In the genomic region with DNA sequence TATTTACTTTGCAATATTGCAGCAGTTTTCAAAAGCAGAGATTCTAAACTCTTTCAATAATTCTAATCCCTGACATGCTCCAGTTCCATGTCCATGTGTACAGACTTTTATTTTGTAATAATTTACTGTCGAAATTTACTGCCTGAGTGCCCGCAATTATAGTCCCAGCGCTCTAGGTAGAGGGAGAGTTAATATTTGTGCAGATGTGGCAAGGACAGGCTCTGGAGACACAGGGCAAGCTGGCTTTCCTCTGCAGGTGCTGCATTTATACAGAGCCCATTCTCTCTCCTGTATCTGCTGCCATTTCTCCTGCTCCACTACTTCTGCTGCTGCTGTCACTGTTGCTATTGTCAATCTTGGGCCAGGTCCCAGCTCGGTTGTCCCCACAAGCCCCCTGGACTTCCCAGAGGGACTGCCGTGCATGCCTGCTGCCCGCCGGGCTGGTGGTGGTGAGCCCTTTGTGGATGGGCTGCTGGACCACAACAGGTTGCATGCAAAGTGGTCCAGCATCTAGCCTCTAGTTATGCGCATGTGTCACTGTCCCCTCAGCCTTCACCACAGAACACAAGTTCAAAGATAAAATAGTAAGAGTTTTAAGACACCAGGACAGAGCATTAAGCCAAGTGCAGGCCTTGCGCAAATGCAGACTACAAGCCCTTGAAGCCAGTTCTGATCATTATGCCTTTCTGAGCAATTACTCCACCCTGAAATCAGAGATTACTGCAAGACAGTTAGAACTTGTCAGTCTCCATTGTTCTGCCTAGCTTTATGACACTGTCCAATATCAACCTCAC, we compare ENCODE assay signal across 15 cellular contexts. TPM values are rescaled to one million over a fixed set of nuclear protein-coding genes. Genes with fewer than 3 reads are reported as not detected.
DNase-seq lines count a peak whose midpoint lies in the region; ATAC-seq, FAIRE-seq and TF ChIP-seq lines count a peak whose summit lies in the region.
"Had no signal": no experiment of that assay in that cellular context is flagged by ENCODE, and none has a peak within 500 bp of the region (broad histone marks: within the 10 kb centered on the region; RNA-seq: fewer than 3 reads in every experiment).

No MANE protein-coding gene starts in this region.

- H3K9me3 ChIP-seq in BLaER1 (no peaks in the 10 kb centered on the region), K562 (replicated peaks; ENCODE audit: control insufficient read depth, insufficient read depth, low read depth, low read length) (no peaks in the 10 kb centered on the region), left ventricle myocardium inferior (replicated peaks) (no peaks in the 10 kb centered on the region)
- H3K9me3 ChIP-seq: spleen, uterus had no signal

- intact Hi-C loops in K562 (cut with micrococcal nuclease) = no loop called here
- intact Hi-C loops in left ventricle myocardium inferior (cut with micrococcal nuclease) = no loop called here

- H3K27me3 ChIP-seq in BLaER1 (no peaks in the 10 kb centered on the region), K562 (ENCODE audit: control insufficient read depth in 2 of 2, insufficient read depth in 2 of 2, low read length in 2 of 2) (peaks cover 6 to 15% of the 10 kb centered on the region in 2 experiments; a peak in 4 of 5 replicates), left ventricle myocardium inferior (ENCODE audit: low read depth) (no peaks in the 10 kb centered on the region)
- H3K27me3 ChIP-seq: spleen, uterus had no signal

- H3K4me2 ChIP-seq in BLaER1 (peak overlapping the region; percentile 56), K562 (ENCODE audit: insufficient read depth, low read length) (no peak overlapping the region)

- TF ChIP-seq POLR2A in K562 (conservative IDR thresholded peaks at IDR 0.05) = no peak

- no peak for TF ChIP-seq RAD21 in K562 (CRISPR knock-in tag; conservative IDR thresholded peaks at IDR 0.05 in 1 of 2, IDR thresholded peaks at IDR 0.05 in 1 of 2)

- 6% methylated on average over 9 of the region's 9 CpGs for WGBS in K562 (ENCODE audit: insufficient coverage, low coverage, missing lambda C conversion rate)

- FAIRE-seq in K562 (lab: Jason Lieb, UNC) = no peak

- POLR2A ChIA-PET in K562 (lab: Yijun Ruan, JAX) = no interaction called here

- TF ChIP-seq CTCF in K562 (IDR thresholded peaks at IDR 0.05 in 2 of 3, conservative IDR thresholded peaks at IDR 0.05 in 1 of 3; ENCODE audit: insufficient read depth in 2 of 3, low read depth in 1 of 3, low read length in 3 of 3) = no peak
- TF ChIP-seq CTCF in left ventricle myocardium inferior (IDR thresholded peaks at IDR 0.05; ENCODE audit: borderline replicate concordance) = no peak
- TF ChIP-seq CTCF in omental fat pad (IDR thresholded peaks at IDR 0.05) = no peak

- H3K27ac ChIP-seq in BLaER1 (no peak overlapping the region), K562 (ENCODE audit: extremely low read depth, low read depth, low read length) (no peak overlapping the region), left ventricle myocardium inferior (replicated peaks) (no peak overlapping the region)
- H3K27ac ChIP-seq: RWPE1, spleen, uterus had no signal

- H4K20me1 ChIP-seq in BLaER1 (no peaks in the 10 kb centered on the region), K562 (replicated peaks; ENCODE audit: control insufficient read depth, insufficient read depth, low read length) (no peaks in the 10 kb centered on the region)

- H3K4me1 ChIP-seq in BLaER1 = peaks cover 17% of the 10 kb centered on the region
- H3K4me1 ChIP-seq in K562 (replicated peaks in 1 of 2; ENCODE audit: control insufficient read depth in 2 of 2, insufficient read depth in 2 of 2, low read length in 2 of 2) = no peaks in the 10 kb centered on the region
- peaks cover 9% of the 10 kb centered on the region for H3K4me1 ChIP-seq in left ventricle myocardium inferior
- H3K4me1 ChIP-seq: uterus had no signal

- CTCF ChIA-PET in K562 (lab: Yijun Ruan, JAX; ENCODE audit: low intra/inter-chr PET ratio) = no interaction called here

- H3K79me2 ChIP-seq in K562 (ENCODE audit: control insufficient read depth, insufficient read depth, low read length) = no peaks in the 10 kb centered on the region

- H2AFZ ChIP-seq in K562 (ENCODE audit: low read depth, low read length) = no peak overlapping the region

- TF ChIP-seq EP300 in K562 (IDR thresholded peaks at IDR 0.05; ENCODE audit: low read length) = no peak

- no peaks in the 10 kb centered on the region for H3K9me1 ChIP-seq in K562 (ENCODE audit: control insufficient read depth, insufficient read depth, low read length)

- H3K9ac ChIP-seq in BLaER1 (no peak overlapping the region), K562 (ENCODE audit: insufficient read depth in 1 of 2, low read depth in 2 of 2, low read length in 2 of 2) (no peak overlapping the region)

- BruUV-seq in K562 (replicated peaks; lab: Mats Ljungman, UMichigan) = no TSS peak

- H3K36me3 ChIP-seq in BLaER1 (no peaks in the 10 kb centered on the region), K562 (ENCODE audit: control insufficient read depth, insufficient read depth, low read length) (no peaks in the 10 kb centered on the region), left ventricle myocardium inferior (no peaks in the 10 kb centered on the region)
- H3K36me3 ChIP-seq: spleen, uterus had no signal

- H3K4me3 ChIP-seq in BLaER1 = no peak overlapping the region
- H3K4me3 ChIP-seq in K562 = no peak overlapping the region
- no peak overlapping the region for H3K4me3 ChIP-seq in left ventricle myocardium inferior
- H3K4me3 ChIP-seq: spleen, uterus had no signal

- ATAC-seq in GM21447 (IDR thresholded peaks at IDR 0.05; ENCODE audit: unreplicated experiment) = peak; percentile 9
- peak; percentile 20 for ATAC-seq in HG03571 (IDR thresholded peaks at IDR 0.05; ENCODE audit: unreplicated experiment)
- ATAC-seq in K562 = no peak
- no peak for ATAC-seq in HG03439 (IDR thresholded peaks at IDR 0.05; ENCODE audit: unreplicated experiment)
- no peak for ATAC-seq in omental fat pad (ENCODE audit: low FRiP score)

- DNase-seq in K562 (ENCODE audit: extremely low read depth in 1 of 4, low spot score in 3 of 4) = no peak
- DNase-seq in cortex of kidney (lab: John Stamatoyannopoulos, UW) = no peak
- no peak for DNase-seq in left ventricle myocardium inferior
- no peak for DNase-seq in omental fat pad (ENCODE audit: low spot score)
- DNase-seq: activated naive CD8-positive, alpha-beta T cell treated with anti-CD3 and anti-CD28 coated beads, Interleukin-2, amount 50 U/mL, for 24 hours; foreskin melanocyte; kidney glomerular epithelial cell; NCI-H345; spleen; uterus had no signal

- in situ Hi-C loops in K562 (cut with MboI) = no loop called here

TF ChIP-seq in K562, 482 proteins besides CTCF, POLR2A, EP300 and RAD21:
- TF ChIP-seq, protein P1, sequence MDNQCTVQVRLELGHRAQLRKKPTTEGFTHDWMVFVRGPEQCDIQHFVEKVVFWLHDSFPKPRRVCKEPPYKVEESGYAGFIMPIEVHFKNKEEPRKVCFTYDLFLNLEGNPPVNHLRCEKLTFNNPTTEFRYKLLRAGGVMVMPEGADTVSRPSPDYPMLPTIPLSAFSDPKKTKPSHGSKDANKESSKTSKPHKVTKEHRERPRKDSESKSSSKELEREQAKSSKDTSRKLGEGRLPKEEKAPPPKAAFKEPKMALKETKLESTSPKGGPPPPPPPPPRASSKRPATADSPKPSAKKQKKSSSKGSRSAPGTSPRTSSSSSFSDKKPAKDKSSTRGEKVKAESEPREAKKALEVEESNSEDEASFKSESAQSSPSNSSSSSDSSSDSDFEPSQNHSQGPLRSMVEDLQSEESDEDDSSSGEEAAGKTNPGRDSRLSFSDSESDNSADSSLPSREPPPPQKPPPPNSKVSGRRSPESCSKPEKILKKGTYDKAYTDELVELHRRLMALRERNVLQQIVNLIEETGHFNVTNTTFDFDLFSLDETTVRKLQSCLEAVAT (IDR thresholded peaks at IDR 0.05) = no peak
- TF ChIP-seq MYNN (IDR thresholded peaks at IDR 0.05) (0 out of 2 replicates have a peak, but pooled peaks have one; percentile 17), MYNN (CRISPR knock-in tag; IDR thresholded peaks at IDR 0.05) (no peak)

RNA-seq across cellular contexts. Expression of gene CSRP2, which starts 40.8 kb away (rescaled TPM):
- total RNA-seq in K562 (2011; cell fraction: chromatin; rRNA removed; ENCODE audit: low replicate concordance) = 2.1 and 3.9 TPM in 2 replicates
- total RNA-seq in K562 (2011; cell fraction: nucleolus; rRNA removed) = 1.5 and 1.6 TPM in 2 replicates
- total RNA-seq in K562 (2011; cell fraction: nucleoplasm; rRNA removed) = 3.7 and 9.9 TPM in 2 replicates
- total RNA-seq in K562 (2014; rRNA removed) = 0.32 and 0.73 TPM in 2 replicates
- total RNA-seq in K562 (2014; rRNA removed; fragmentation: Illumina TruSeq; extraction: Trizol) = 1.9 and 2.4 TPM in 2 replicates
- total RNA-seq in K562 (2015; rRNA removed; fragmentation: Illumina TruSeq; extraction: Trizol) = 0.60 and 0.83 TPM in 2 replicates
- 1.6 and 2.3 TPM in 2 replicates for total RNA-seq in K562 (2021)
- 4.6 and 5.9 TPM in 2 replicates for polyA plus RNA-seq in K562 (2011; rRNA removed)
- 3.1 and 3.6 TPM in 2 replicates for polyA plus RNA-seq in K562 (2011; cell fraction: cytosol; rRNA removed)
- 1.6 and 3.5 TPM in 2 replicates for polyA plus RNA-seq in K562 (2011; cell fraction: nucleus; rRNA removed)
- 0.97 and 1.9 TPM in 2 replicates for polyA plus RNA-seq in K562 (2012)
- polyA plus RNA-seq in K562 (2014; fragmentation: Illumina TruSeq; extraction: Trizol) = 1.1 and 1.9 TPM in 2 replicates
- polyA plus RNA-seq in K562 (2014; fragmentation: Nextera tagmentation; extraction: Ambion mirVana) = 1 to 10 TPM; 4.1 to 6.2 TPM
- polyA plus RNA-seq in K562 (2014; rRNA removed) = 2.3 and 3.4 TPM in 2 replicates
- 2.2 and 4.0 TPM in 2 replicates for polyA minus RNA-seq in K562 (2011; rRNA and poly(A)+ RNA removed)
- 1.6 and 2.2 TPM in 2 replicates for polyA minus RNA-seq in K562 (2011; cell fraction: cytosol; rRNA and poly(A)+ RNA removed)
- polyA minus RNA-seq in K562 (2011; cell fraction: nucleus; rRNA and poly(A)+ RNA removed) = 1.3 and 2.9 TPM in 2 replicates
- total RNA-seq in left ventricle myocardium inferior = 22.8 TPM
- total RNA-seq in omental fat pad = 10 to 100 TPM; 14.3 to 49.7 (median 24.4) TPM

Comparison
In these comparisons a context has a peak if more than half of its experiments do, and no peak if none do; other contexts are left out.
1. ATAC-seq: peak in GM21447 (single experiment) and HG03571 (single experiment); none in K562 (single experiment), HG03439 (single experiment) and omental fat pad (single experiment).